In the genomic region with DNA sequence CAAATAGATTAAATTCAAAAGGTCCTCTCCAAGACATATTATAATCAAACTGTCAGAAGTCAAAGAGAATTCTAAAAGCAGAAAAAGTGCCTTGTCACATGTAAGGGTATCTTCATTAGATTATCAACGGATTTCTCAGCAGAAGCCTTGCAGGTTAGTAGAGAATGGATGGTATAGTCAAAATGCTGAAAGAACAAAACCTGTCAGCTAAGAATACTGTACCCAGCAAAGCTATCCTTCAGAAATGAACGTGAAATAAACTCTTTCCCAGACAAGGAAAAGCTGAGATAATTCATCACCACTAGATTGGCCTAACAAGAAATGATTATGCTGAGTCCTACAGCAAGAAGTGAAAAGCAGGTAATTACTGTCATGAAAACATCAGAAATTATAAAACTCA, we compare ENCODE assay signal across 35 cellular contexts.
"Had no signal": no experiment of that assay in that cellular context is flagged by ENCODE, and none has a peak within 500 bp of the region (broad histone marks: within the 10 kb centered on the region; RNA-seq: fewer than 3 reads in every experiment).

No MANE protein-coding gene starts in this region.

- H3K4me3 Mint-ChIP-seq: activated B cell treated with CpG ODN at 0.5 μM for 24 hours; activated CD4-positive, alpha-beta memory T cell treated with anti-CD3 and anti-CD28 coated beads for 36 hours; activated naive CD4-positive, alpha-beta T cell treated with anti-CD3 and anti-CD28 coated beads, Interleukin-2, amount 10 ng/mL, durations not matched to agents 7 days and 5 days; activated naive CD8-positive, alpha-beta T cell treated with anti-CD3 and anti-CD28 coated beads, Interleukin-2, amount 50 U/mL, for 24 hours; activated T-helper 1 cell treated with anti-CD3 and anti-CD28 coated beads, Interleukin-12 subunit alpha, Interleukin-12 subunit beta, Interleukin-2, Interleukin-4 antibody, amounts not matched to agents 30 ng/mL and 10 ng/mL and 1 ng/mL, durations not matched to agents 14 hours and 24 hours and 36 hours had no signal

- H3K4me1 Mint-ChIP-seq: activated B cell treated with CpG ODN at 0.5 μM for 24 hours had no signal

- ATAC-seq: activated naive CD8-positive, alpha-beta T cell treated with anti-CD3 and anti-CD28 coated beads, Interleukin-2, amount 50 U/mL, for 24 hours; activated T-cell treated with anti-CD3 and anti-CD28 coated beads, Interleukin-2, amount 50 U/mL, for 4 hours; Right ventricle myocardium inferior; SK-N-SH treated with all-trans-retinoic acid at 6 μM for 48 hours had no signal

- FAIRE-seq: RCC 7860 had no signal

- H3K27me3 Mint-ChIP-seq: activated B cell treated with CpG ODN at 0.5 μM for 24 hours; activated CD4-positive, alpha-beta memory T cell treated with anti-CD3 and anti-CD28 coated beads for 36 hours; activated naive CD4-positive, alpha-beta T cell treated with anti-CD3 and anti-CD28 coated beads, Interleukin-2, amount 10 ng/mL, durations not matched to agents 7 days and 5 days; activated naive CD8-positive, alpha-beta T cell; activated naive CD8-positive, alpha-beta T cell treated with anti-CD3 and anti-CD28 coated beads, Interleukin-2, amount 50 U/mL, for 24 hours; T-cell had no signal

- H3K27ac ChIP-seq: ascending aorta, cardiac muscle cell, PC-9, RWPE1, VCaP had no signal

- H3K4me3 ChIP-seq: ascending aorta, cardiac muscle cell, PC-9 had no signal

- H3K36me3 ChIP-seq: cardiac muscle cell had no signal

- DNase-seq: activated B cell treated with CpG ODN at 0.5 μM for 24 hours; activated CD4-positive, alpha-beta memory T cell treated with anti-CD3 and anti-CD28 coated beads for 36 hours; activated CD4-positive, alpha-beta T cell treated with anti-CD3 and anti-CD28 coated beads for 4 hours; activated CD4-positive, alpha-beta T cell treated with anti-CD3 and anti-CD28 coated beads, Interleukin-2, amount 50 U/mL, for 1 hour; activated CD4-positive, CD25-positive, alpha-beta regulatory T cell treated with anti-CD3 and anti-CD28 coated beads, Interleukin-2, amount 50 U/mL, for 72 hours; activated CD8-positive, alpha-beta memory T cell treated with anti-CD3 and anti-CD28 coated beads, Interleukin-2, amount 50 U/mL, for 4 hours; activated effector memory CD4-positive, alpha-beta T cell treated with Interleukin-2 at 50 U/mL for 16 hours; activated naive CD4-positive, alpha-beta T cell treated with anti-CD3 and anti-CD28 coated beads, Interleukin-2, amount 10 ng/mL, durations not matched to agents 7 days and 5 days; activated naive CD8-positive, alpha-beta T cell treated with anti-CD3 and anti-CD28 coated beads, Interleukin-2, amount 50 U/mL, for 24 hours; activated T-cell treated with anti-CD3 and anti-CD28 coated beads for 4 hours; activated T-cell treated with anti-CD3 and anti-CD28 coated beads, Interleukin-2, amount 50 U/mL, for 4 hours; amygdala; MM.1S; MV-4-11; NCI-H1092; NCI-H1436 treated with DMSO at 0.1 percent for 48 hours; NCI-H1694 treated with DMSO at 0.1 percent for 48 hours; NCI-H2029; NCI-H510A; NCI-H526; NCI-H748 treated with DMSO at 0.1 percent for 48 hours; NK-92 treated with Interleukin-12 subunit alpha and Interleukin-12 subunit beta, amount 100 ng/mL, for 24 hours; PC-9; SIG-M5; T-cell; T-helper 9 cell had no signal

- H2AFZ ChIP-seq: PC-9 had no signal

- H3K27me3 ChIP-seq: ascending aorta, cardiac muscle cell had no signal

- H3K4me2 ChIP-seq: PC-9 had no signal

- H3K4me1 ChIP-seq: ascending aorta had no signal

- H3K27ac Mint-ChIP-seq: activated B cell treated with CpG ODN at 0.5 μM for 24 hours; activated CD4-positive, alpha-beta memory T cell treated with anti-CD3 and anti-CD28 coated beads for 36 hours; activated naive CD4-positive, alpha-beta T cell treated with anti-CD3 and anti-CD28 coated beads, Interleukin-2, amount 10 ng/mL, durations not matched to agents 7 days and 5 days; activated naive CD8-positive, alpha-beta T cell; activated naive CD8-positive, alpha-beta T cell treated with anti-CD3 and anti-CD28 coated beads, Interleukin-2, amount 50 U/mL, for 24 hours; activated T-helper 1 cell treated with anti-CD3 and anti-CD28 coated beads, Interleukin-12 subunit alpha, Interleukin-12 subunit beta, Interleukin-2, Interleukin-4 antibody, amounts not matched to agents 30 ng/mL and 10 ng/mL and 1 ng/mL, durations not matched to agents 14 hours and 24 hours and 36 hours had no signal
